In genomic region chr6:36330366-36330765, GRCh38 we compare ENCODE assay signal across 22 cellular contexts. TPM values are rescaled to one million over a fixed set of nuclear protein-coding genes. Genes with fewer than 3 reads are reported as not detected.
"Had no signal": no experiment of that assay in that cellular context is flagged by ENCODE, and none has a peak within 500 bp of the region (broad histone marks: within the 10 kb centered on the region; RNA-seq: fewer than 3 reads in every experiment).

No MANE protein-coding gene starts in this region.

- DNase-seq: IMR-90, Karpas-422, KG1, MG63, NCI-H1105 treated with DMSO at 0.1 percent for 48 hours, NCI-H1417 treated with DMSO at 0.1 percent for 48 hours, NCI-H146, NCI-H1694 treated with DMSO at 0.1 percent for 48 hours, NCI-H1930, NCI-H2081, NCI-H2107, NCI-H2227 treated with DMSO at 0.1 percent for 48 hours, NCI-H774, Right ventricle myocardium superior, RPMI8226, T-helper 1 cell had no signal

- H3K9me3 ChIP-seq: MG63 had no signal

- H3K4me3 ChIP-seq: MG63 had no signal

- ATAC-seq: SK-N-SH treated with all-trans-retinoic acid at 6 μM for 48 hours had no signal

- FAIRE-seq: HepG2, RCC 7860 had no signal

- H3K36me3 ChIP-seq: MG63 had no signal

- H3K27me3 ChIP-seq: MG63 had no signal

RNA-seq across cellular contexts. Expression of gene BNIP5, which starts 6.3 kb away (rescaled TPM):
- total RNA-seq: HepG2, HT1080, IMR-90, NCI-H460, Right ventricle myocardium superior, SK-MEL-5 had no signal
- polyA plus RNA-seq: HepG2, IMR-90 had no signal

RNA-seq across cellular contexts. Expression of gene ETV7, which starts 57.1 kb away (rescaled TPM):
- total RNA-seq: HepG2, HT1080, Right ventricle myocardium superior, SK-MEL-5 had no signal
- polyA plus RNA-seq: HepG2 had no signal
